Comparison of ENCODE assay signal across 1 cellular context in genomic region chr11:111975076-111975806, GRCh38.
TF ChIP-seq lines count a peak whose summit lies in the region.

No MANE protein-coding gene starts in this region.

TF ChIP-seq in GM23338, 12 proteins besides CTCF, POLR2A, EP300 and RAD21 (continued from another document):
- TF ChIP-seq, protein P1, sequence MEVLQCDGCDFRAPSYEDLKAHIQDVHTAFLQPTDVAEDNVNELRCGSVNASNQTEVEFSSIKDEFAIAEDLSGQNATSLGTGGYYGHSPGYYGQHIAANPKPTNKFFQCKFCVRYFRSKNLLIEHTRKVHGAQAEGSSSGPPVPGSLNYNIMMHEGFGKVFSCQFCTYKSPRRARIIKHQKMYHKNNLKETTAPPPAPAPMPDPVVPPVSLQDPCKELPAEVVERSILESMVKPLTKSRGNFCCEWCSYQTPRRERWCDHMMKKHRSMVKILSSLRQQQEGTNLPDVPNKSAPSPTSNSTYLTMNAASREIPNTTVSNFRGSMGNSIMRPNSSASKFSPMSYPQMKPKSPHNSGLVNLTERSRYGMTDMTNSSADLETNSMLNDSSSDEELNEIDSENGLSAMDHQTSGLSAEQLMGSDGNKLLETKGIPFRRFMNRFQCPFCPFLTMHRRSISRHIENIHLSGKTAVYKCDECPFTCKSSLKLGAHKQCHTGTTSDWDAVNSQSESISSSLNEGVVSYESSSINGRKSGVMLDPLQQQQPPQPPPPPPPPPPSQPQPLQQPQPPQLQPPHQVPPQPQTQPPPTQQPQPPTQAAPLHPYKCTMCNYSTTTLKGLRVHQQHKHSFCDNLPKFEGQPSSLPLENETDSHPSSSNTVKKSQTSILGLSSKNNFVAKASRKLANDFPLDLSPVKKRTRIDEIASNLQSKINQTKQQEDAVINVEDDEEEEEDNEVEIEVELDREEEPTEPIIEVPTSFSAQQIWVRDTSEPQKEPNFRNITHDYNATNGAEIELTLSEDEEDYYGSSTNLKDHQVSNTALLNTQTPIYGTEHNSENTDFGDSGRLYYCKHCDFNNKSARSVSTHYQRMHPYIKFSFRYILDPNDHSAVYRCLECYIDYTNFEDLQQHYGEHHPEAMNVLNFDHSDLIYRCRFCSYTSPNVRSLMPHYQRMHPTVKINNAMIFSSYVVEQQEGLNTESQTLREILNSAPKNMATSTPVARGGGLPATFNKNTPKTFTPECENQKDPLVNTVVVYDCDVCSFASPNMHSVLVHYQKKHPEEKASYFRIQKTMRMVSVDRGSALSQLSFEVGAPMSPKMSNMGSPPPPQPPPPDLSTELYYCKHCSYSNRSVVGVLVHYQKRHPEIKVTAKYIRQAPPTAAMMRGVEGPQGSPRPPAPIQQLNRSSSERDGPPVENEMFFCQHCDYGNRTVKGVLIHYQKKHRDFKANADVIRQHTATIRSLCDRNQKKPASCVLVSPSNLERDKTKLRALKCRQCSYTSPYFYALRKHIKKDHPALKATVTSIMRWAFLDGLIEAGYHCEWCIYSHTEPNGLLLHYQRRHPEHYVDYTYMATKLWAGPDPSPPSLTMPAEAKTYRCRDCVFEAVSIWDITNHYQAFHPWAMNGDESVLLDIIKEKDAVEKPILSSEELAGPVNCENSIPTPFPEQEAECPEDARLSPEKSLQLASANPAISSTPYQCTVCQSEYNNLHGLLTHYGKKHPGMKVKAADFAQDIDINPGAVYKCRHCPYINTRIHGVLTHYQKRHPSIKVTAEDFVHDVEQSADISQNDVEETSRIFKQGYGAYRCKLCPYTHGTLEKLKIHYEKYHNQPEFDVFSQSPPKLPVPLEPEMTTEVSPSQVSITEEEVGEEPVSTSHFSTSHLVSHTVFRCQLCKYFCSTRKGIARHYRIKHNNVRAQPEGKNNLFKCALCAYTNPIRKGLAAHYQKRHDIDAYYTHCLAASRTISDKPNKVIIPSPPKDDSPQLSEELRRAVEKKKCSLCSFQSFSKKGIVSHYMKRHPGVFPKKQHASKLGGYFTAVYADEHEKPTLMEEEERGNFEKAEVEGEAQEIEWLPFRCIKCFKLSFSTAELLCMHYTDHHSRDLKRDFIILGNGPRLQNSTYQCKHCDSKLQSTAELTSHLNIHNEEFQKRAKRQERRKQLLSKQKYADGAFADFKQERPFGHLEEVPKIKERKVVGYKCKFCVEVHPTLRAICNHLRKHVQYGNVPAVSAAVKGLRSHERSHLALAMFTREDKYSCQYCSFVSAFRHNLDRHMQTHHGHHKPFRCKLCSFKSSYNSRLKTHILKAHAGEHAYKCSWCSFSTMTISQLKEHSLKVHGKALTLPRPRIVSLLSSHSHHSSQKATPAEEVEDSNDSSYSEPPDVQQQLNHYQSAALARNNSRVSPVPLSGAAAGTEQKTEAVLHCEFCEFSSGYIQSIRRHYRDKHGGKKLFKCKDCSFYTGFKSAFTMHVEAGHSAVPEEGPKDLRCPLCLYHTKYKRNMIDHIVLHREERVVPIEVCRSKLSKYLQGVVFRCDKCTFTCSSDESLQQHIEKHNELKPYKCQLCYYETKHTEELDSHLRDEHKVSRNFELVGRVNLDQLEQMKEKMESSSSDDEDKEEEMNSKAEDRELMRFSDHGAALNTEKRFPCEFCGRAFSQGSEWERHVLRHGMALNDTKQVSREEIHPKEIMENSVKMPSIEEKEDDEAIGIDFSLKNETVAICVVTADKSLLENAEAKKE (CRISPR knock-in tag; IDR thresholded peaks at IDR 0.05): no peak
- TF ChIP-seq POLR2AphosphoS5 (IDR thresholded peaks at IDR 0.05; ENCODE audit: low read depth) (no peak), ZNF331 (CRISPR knock-in tag; IDR thresholded peaks at IDR 0.05; ENCODE audit: low read depth) (no peak), REST (IDR thresholded peaks at IDR 0.05; ENCODE audit: unreplicated experiment) (no peak), JUNB (IDR thresholded peaks at IDR 0.05; ENCODE audit: unreplicated experiment) (no peak)
- TF ChIP-seq, protein P2, sequence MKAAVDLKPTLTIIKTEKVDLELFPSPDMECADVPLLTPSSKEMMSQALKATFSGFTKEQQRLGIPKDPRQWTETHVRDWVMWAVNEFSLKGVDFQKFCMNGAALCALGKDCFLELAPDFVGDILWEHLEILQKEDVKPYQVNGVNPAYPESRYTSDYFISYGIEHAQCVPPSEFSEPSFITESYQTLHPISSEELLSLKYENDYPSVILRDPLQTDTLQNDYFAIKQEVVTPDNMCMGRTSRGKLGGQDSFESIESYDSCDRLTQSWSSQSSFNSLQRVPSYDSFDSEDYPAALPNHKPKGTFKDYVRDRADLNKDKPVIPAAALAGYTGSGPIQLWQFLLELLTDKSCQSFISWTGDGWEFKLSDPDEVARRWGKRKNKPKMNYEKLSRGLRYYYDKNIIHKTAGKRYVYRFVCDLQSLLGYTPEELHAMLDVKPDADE (IDR thresholded peaks at IDR 0.05): no peak
TF ChIP-seq in GM23338: peak in this region for 0.
